Comparison of ENCODE assay signal across 8 cellular contexts in the genomic region with DNA sequence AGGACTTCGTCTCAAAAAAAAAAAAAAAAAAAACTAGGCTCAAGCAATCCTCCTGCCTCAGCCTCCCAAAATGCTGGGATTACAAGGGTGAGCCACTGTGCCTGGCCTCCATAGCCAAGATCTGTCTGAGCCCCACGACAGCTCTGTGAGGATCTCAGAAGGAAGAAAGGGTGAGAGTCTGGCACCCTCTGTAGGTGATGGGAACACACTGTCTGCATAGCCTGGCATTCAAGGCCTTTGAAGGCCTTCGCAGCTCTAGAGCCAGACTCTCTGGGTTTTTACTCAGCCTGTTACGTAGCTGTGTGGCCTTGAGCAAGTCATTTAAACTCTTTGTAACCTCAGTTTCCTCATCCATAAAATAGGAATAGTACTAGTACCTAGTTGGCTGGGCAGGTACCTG. TPM values are rescaled to one million over a fixed set of nuclear protein-coding genes. Genes with fewer than 3 reads are reported as not detected.
DNase-seq lines count a peak whose midpoint lies in the region; ATAC-seq and TF ChIP-seq lines count a peak whose summit lies in the region.

No MANE protein-coding gene starts in this region.

- no peaks in the 10 kb centered on the region for H3K27me3 Mint-ChIP-seq in CD4-positive, alpha-beta T cell

- H3K4me1 Mint-ChIP-seq in CD4-positive, alpha-beta T cell (ENCODE audit: low read depth), result peaks cover 6% of the 10 kb centered on the region

- H3K27ac Mint-ChIP-seq in CD4-positive, alpha-beta T cell, result peak overlapping the region; percentile 64

- no peaks in the 10 kb centered on the region for H3K9me3 Mint-ChIP-seq in CD4-positive, alpha-beta T cell

- WGBS in lung, 2 donors, result 70 to 74% methylated on average over 4 of the region's 4 CpGs
- 75 to 78% methylated on average over 4 of the region's 4 CpGs for WGBS in aorta, 2 donors

- no peaks in the 10 kb centered on the region for H3K4me1 ChIP-seq in adipocyte (ENCODE audit: control insufficient read depth, insufficient read depth, low read length)
- H3K4me1 ChIP-seq in lung (ENCODE audit: control insufficient read depth in 2 of 2, insufficient read depth in 2 of 2, low read length in 2 of 2), result no peaks in the 10 kb centered on the region
- no peaks in the 10 kb centered on the region for H3K4me1 ChIP-seq in aorta (ENCODE audit: control insufficient read depth in 1 of 2, insufficient read depth in 2 of 2, low read length in 2 of 2)

- H3K4me3 ChIP-seq in H7 (ENCODE audit: insufficient read depth, low read depth, low read length) (no peak overlapping the region), adipocyte (ENCODE audit: low read length) (no peak overlapping the region), lung (no peak overlapping the region), aorta (ENCODE audit: low read length in 2 of 2) (no peak overlapping the region)

- no peaks in the 10 kb centered on the region for H3K9me3 ChIP-seq in CD4-positive, alpha-beta T cell (ENCODE audit: control insufficient read depth, low read length)
- no peaks in the 10 kb centered on the region for H3K9me3 ChIP-seq in adipocyte (ENCODE audit: control insufficient read depth, low read length)
- H3K9me3 ChIP-seq in lung (ENCODE audit: control insufficient read depth in 2 of 2, insufficient read depth in 1 of 2, low read length in 1 of 2), result no peaks in the 10 kb centered on the region
- H3K9me3 ChIP-seq in aorta (ENCODE audit: control insufficient read depth, low read length), result no peaks in the 10 kb centered on the region

- no peaks in the 10 kb centered on the region for H3K36me3 Mint-ChIP-seq in CD4-positive, alpha-beta T cell (ENCODE audit: low read depth)

- intact Hi-C loops in CD4-positive, alpha-beta T cell (cut with DNase I, micrococcal nuclease), result loop anchor here (1.0 to 10.0 kb wide), 4 partner anchors 81 to 337 kb away; a partner anchor contains a TSS
- intact Hi-C loops in aorta (cut with DNase I), result loop anchor here in 1 of 2 donors (10.0 kb wide), 1 partner anchor 57 kb away; no protein-coding TSS in a partner anchor

- no peak overlapping the region for H3K9ac ChIP-seq in adipocyte (ENCODE audit: low read length)

- peak; percentile 48 to 68 (median 54) for DNase-seq in CD4-positive, alpha-beta T cell
- DNase-seq in H7 (peak; percentile 39), SKM-1 treated with dmso at 0.1 percent for 144 hours (lab: John Stamatoyannopoulos, UW; ENCODE audit: unreplicated experiment) (peak; percentile 29), adipocyte (ENCODE audit: low read depth) (peak; percentile 47), lung (ENCODE audit: low spot score) (no peak), aorta (no peak), pons (ENCODE audit: low spot score) (no peak), NCI-H1092 (lab: John Stamatoyannopoulos, UW) (no peak)

- POLR2A ChIA-PET in CD4-positive, alpha-beta T cell (lab: Charles Lee), result interaction anchor here (0.7 to 2.7 kb wide), 11 partner anchors 9 to 246 kb away, joined by 3 to 38 read pairs (median 4); no protein-coding TSS in a partner anchor

- no peaks in the 10 kb centered on the region for H3K27me3 ChIP-seq in CD4-positive, alpha-beta T cell (ENCODE audit: control insufficient read depth, insufficient read depth, low read length)
- H3K27me3 ChIP-seq in H7 (ENCODE audit: control insufficient read depth, insufficient read depth, low read length), result no peaks in the 10 kb centered on the region
- no peaks in the 10 kb centered on the region for H3K27me3 ChIP-seq in adipocyte (replicated peaks; ENCODE audit: control insufficient read depth, insufficient read depth, low read length)
- H3K27me3 ChIP-seq in lung (ENCODE audit: control insufficient read depth, insufficient read depth), result no peaks in the 10 kb centered on the region
- H3K27me3 ChIP-seq in aorta (ENCODE audit: control insufficient read depth in 1 of 2, insufficient read depth in 2 of 2, low read length in 1 of 2), result no peaks in the 10 kb centered on the region

- peak overlapping the region; percentile 51 for H3K4me3 Mint-ChIP-seq in CD4-positive, alpha-beta T cell

- CTCF ChIA-PET in CD4-positive, alpha-beta T cell (lab: Charles Lee), result interaction anchor here (0.6 to 3.1 kb wide), 29 partner anchors 9 to 246 kb away, joined by 3 to 57 read pairs (median 5); no protein-coding TSS in a partner anchor

- peak; percentile 70 for TF ChIP-seq CTCF in CD4-positive, alpha-beta T cell (IDR thresholded peaks at IDR 0.05)
- peak; percentile 39 for TF ChIP-seq CTCF in lung (IDR thresholded peaks at IDR 0.05; ENCODE audit: control extremely low read depth, extremely low read depth)

- ATAC-seq in CD4-positive, alpha-beta T cell (ENCODE audit: poor library complexity), result peak; percentile 100
- ATAC-seq in lung (ENCODE audit: insufficient read depth, low FRiP score), result peak; percentile 58
- peak; percentile 44 for ATAC-seq in aorta (ENCODE audit: low FRiP score)

- H3K27ac ChIP-seq in CD4-positive, alpha-beta T cell (ENCODE audit: low read depth, low read length), result no peak overlapping the region
- no peak overlapping the region for H3K27ac ChIP-seq in lung (ENCODE audit: low read depth in 1 of 2, low read length in 1 of 2)
- no peak overlapping the region for H3K27ac ChIP-seq in aorta (ENCODE audit: low read depth in 1 of 2, low read length in 2 of 2)

- H3K36me3 ChIP-seq in H7 (replicated peaks; ENCODE audit: control insufficient read depth, insufficient read depth, low read length), result no peaks in the 10 kb centered on the region
- no peaks in the 10 kb centered on the region for H3K36me3 ChIP-seq in adipocyte (ENCODE audit: control insufficient read depth, insufficient read depth, low read length, severe bottlenecking)
- H3K36me3 ChIP-seq in lung (ENCODE audit: control insufficient read depth in 2 of 2, insufficient read depth in 2 of 2, low read length in 2 of 2), result no peaks in the 10 kb centered on the region
- no peaks in the 10 kb centered on the region for H3K36me3 ChIP-seq in aorta (ENCODE audit: control insufficient read depth in 1 of 2, insufficient read depth in 2 of 2, low read length in 1 of 2)

RNA-seq across cellular contexts. Expression of a gene that starts 6.3 kb away (rescaled TPM):
- 100 to 1,000 TPM; 378 to 390 TPM for total RNA-seq in CD4-positive, alpha-beta T cell
- 159 and 188 TPM in 2 replicates for total RNA-seq in H7 (2014; rRNA removed; shearing (Covaris generic))
- 100 to 1,000 TPM in 1 of 2 donors, 10 to 100 TPM in 1; 86.2 to 166 TPM for total RNA-seq in lung
- 100 to 1,000 TPM in 1 of 2 donors, 10 to 100 TPM in 1; 52.9 to 172 TPM for polyA plus RNA-seq in lung
- 100 to 1,000 TPM in 1 of 2 donors, 10 to 100 TPM in 1; 88.6 to 103 TPM for total RNA-seq in aorta
- polyA plus RNA-seq in aorta, result 10 to 100 TPM; 28.0 to 85.1 TPM

Comparison
In these comparisons a context has a peak if more than half of its experiments do, and no peak if none do; other contexts are left out.
1. ATAC-seq: peak in every context shown above with its lines; median percentile 100 in CD4-positive, alpha-beta T cell; 58 in lung; 44 in aorta.
2. DNase-seq: peak in CD4-positive, alpha-beta T cell (10 of 10), H7 (single experiment), SKM-1 treated with dmso at 0.1 percent for 144 hours (single experiment) and adipocyte (single experiment); none in lung (single experiment), aorta (0 of 2), pons (single experiment) and NCI-H1092 (single experiment).